Comparison of ENCODE assay signal across 17 cellular contexts in the genomic region with DNA sequence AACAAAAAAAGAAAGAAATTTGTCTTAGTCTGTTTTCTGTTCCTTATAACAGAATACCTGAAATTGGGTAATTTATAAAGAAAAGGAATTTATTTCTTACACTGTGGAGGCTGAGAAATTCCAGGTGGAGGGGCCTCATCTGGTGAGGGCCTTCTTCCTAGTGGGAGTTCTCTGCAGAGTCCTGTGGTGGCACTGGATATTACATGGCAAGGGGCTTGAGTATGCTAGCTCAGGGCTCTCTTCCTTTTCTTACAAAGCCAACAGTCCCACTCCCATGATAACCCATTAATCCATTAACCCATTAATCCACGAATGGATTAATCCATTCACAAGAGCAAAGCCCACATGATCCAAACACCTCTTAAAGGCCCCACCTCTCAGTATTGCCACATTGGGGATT. TPM values are rescaled to one million over a fixed set of nuclear protein-coding genes. Genes with fewer than 3 reads are reported as not detected.
DNase-seq lines count a peak whose midpoint lies in the region; ATAC-seq and TF ChIP-seq lines count a peak whose summit lies in the region.
"Had no signal": no experiment of that assay in that cellular context is flagged by ENCODE, and none has a peak within 500 bp of the region (broad histone marks: within the 10 kb centered on the region; RNA-seq: fewer than 3 reads in every experiment).

No MANE protein-coding gene starts in this region.

- H3K27me3 Mint-ChIP-seq in activated naive CD4-positive, alpha-beta T cell treated with anti-CD3 and anti-CD28 coated beads for 36 hours (ENCODE audit: low read depth), result no peaks in the 10 kb centered on the region
- no peaks in the 10 kb centered on the region for H3K27me3 Mint-ChIP-seq in activated naive CD8-positive, alpha-beta T cell treated with anti-CD3 and anti-CD28 coated beads, Interleukin-2, amount 10 ng/mL, durations not matched to agents 7 days and 5 days
- peaks cover 11% of the 10 kb centered on the region for H3K27me3 Mint-ChIP-seq in type B pancreatic cell
- peaks cover 13% of the 10 kb centered on the region for H3K27me3 Mint-ChIP-seq in stimulated activated memory B cell treated with anti-CD40 and anti-IgM and Interleukin-4, amounts not matched to agents 10 μg/mL and 1 μg/mL and 100 μg/mL, for 72 hours
- H3K27me3 Mint-ChIP-seq: central memory CD8-positive, alpha-beta T cell had no signal

- ATAC-seq in activated naive CD4-positive, alpha-beta T cell treated with anti-CD3 and anti-CD28 coated beads, Interleukin-2, amount 50 U/mL, for 72 hours, result no peak
- no peak for ATAC-seq in activated naive CD8-positive, alpha-beta T cell treated with anti-CD3 and anti-CD28 coated beads, Interleukin-2, amount 10 ng/mL, durations not matched to agents 7 days and 5 days (ENCODE audit: low read depth)
- no peak for ATAC-seq in stimulated activated memory B cell treated with anti-CD40 and anti-IgM and Interleukin-4, amounts not matched to agents 10 μg/mL and 1 μg/mL and 100 μg/mL, for 72 hours
- ATAC-seq: left lung, sciatic nerve had no signal

- H3K27ac Mint-ChIP-seq in activated naive CD4-positive, alpha-beta T cell treated with anti-CD3 and anti-CD28 coated beads for 36 hours, result peak overlapping the region; percentile 98
- peak overlapping the region in 1 of 2 donors; percentile 25 for H3K27ac Mint-ChIP-seq in activated naive CD4-positive, alpha-beta T cell treated with anti-CD3 and anti-CD28 coated beads, Interleukin-2, amount 50 U/mL, for 72 hours
- H3K27ac Mint-ChIP-seq in activated naive CD8-positive, alpha-beta T cell treated with anti-CD3 and anti-CD28 coated beads, Interleukin-2, amount 10 ng/mL, durations not matched to agents 7 days and 5 days, result peak overlapping the region; percentile 76
- H3K27ac Mint-ChIP-seq in type B pancreatic cell, result no peak overlapping the region
- no peak overlapping the region for H3K27ac Mint-ChIP-seq in stimulated activated memory B cell treated with anti-CD40 and anti-IgM and Interleukin-4, amounts not matched to agents 10 μg/mL and 1 μg/mL and 100 μg/mL, for 72 hours

- no peak for TF ChIP-seq CTCF in type B pancreatic cell (conservative IDR thresholded peaks at IDR 0.05)

- POLR2A ChIA-PET in activated naive CD8-positive, alpha-beta T cell treated with anti-CD3 and anti-CD28 coated beads, Interleukin-2, amount 10 ng/mL, durations not matched to agents 7 days and 5 days (lab: Charles Lee), result interaction anchor here (0.6 to 7.9 kb wide), 4 partner anchors 10 to 39 kb away, joined by 4 to 133 read pairs (median 7); no protein-coding TSS in a partner anchor

- CTCF ChIA-PET in activated naive CD4-positive, alpha-beta T cell treated with anti-CD3 and anti-CD28 coated beads for 36 hours (lab: Charles Lee), result no interaction called here

- H3K9me3 Mint-ChIP-seq in activated naive CD4-positive, alpha-beta T cell treated with anti-CD3 and anti-CD28 coated beads for 36 hours, result no peaks in the 10 kb centered on the region
- H3K9me3 Mint-ChIP-seq in activated naive CD4-positive, alpha-beta T cell treated with anti-CD3 and anti-CD28 coated beads, Interleukin-2, amount 50 U/mL, for 72 hours, result no peaks in the 10 kb centered on the region
- H3K9me3 Mint-ChIP-seq in activated naive CD8-positive, alpha-beta T cell treated with anti-CD3 and anti-CD28 coated beads, Interleukin-2, amount 10 ng/mL, durations not matched to agents 7 days and 5 days, result no peaks in the 10 kb centered on the region
- H3K9me3 Mint-ChIP-seq in type B pancreatic cell, result no peaks in the 10 kb centered on the region
- H3K9me3 Mint-ChIP-seq in stimulated activated memory B cell treated with anti-CD40 and anti-IgM and Interleukin-4, amounts not matched to agents 10 μg/mL and 1 μg/mL and 100 μg/mL, for 72 hours, result no peaks in the 10 kb centered on the region
- H3K9me3 Mint-ChIP-seq: central memory CD8-positive, alpha-beta T cell; IgD-negative memory B cell had no signal

- H3K4me1 Mint-ChIP-seq in activated naive CD4-positive, alpha-beta T cell treated with anti-CD3 and anti-CD28 coated beads for 36 hours (ENCODE audit: low read depth), result peaks cover 76% of the 10 kb centered on the region
- H3K4me1 Mint-ChIP-seq in activated naive CD8-positive, alpha-beta T cell treated with anti-CD3 and anti-CD28 coated beads, Interleukin-2, amount 10 ng/mL, durations not matched to agents 7 days and 5 days, result peaks cover 69% of the 10 kb centered on the region
- H3K4me1 Mint-ChIP-seq in type B pancreatic cell (ENCODE audit: unreplicated experiment), result peaks cover 5% of the 10 kb centered on the region
- H3K4me1 Mint-ChIP-seq in stimulated activated memory B cell treated with anti-CD40 and anti-IgM and Interleukin-4, amounts not matched to agents 10 μg/mL and 1 μg/mL and 100 μg/mL, for 72 hours, result peaks cover 29% of the 10 kb centered on the region

- H3K36me3 Mint-ChIP-seq in activated naive CD4-positive, alpha-beta T cell treated with anti-CD3 and anti-CD28 coated beads for 36 hours (ENCODE audit: low read depth), result peaks cover 80% of the 10 kb centered on the region
- H3K36me3 Mint-ChIP-seq in activated naive CD4-positive, alpha-beta T cell treated with anti-CD3 and anti-CD28 coated beads, Interleukin-2, amount 50 U/mL, for 72 hours, result peaks cover 44 to 84% of the 10 kb centered on the region in 2 donors
- H3K36me3 Mint-ChIP-seq in activated naive CD8-positive, alpha-beta T cell treated with anti-CD3 and anti-CD28 coated beads, Interleukin-2, amount 10 ng/mL, durations not matched to agents 7 days and 5 days, result peaks cover 57% of the 10 kb centered on the region
- no peaks in the 10 kb centered on the region for H3K36me3 Mint-ChIP-seq in type B pancreatic cell
- H3K36me3 Mint-ChIP-seq in stimulated activated memory B cell treated with anti-CD40 and anti-IgM and Interleukin-4, amounts not matched to agents 10 μg/mL and 1 μg/mL and 100 μg/mL, for 72 hours, result no peaks in the 10 kb centered on the region
- H3K36me3 Mint-ChIP-seq: IgD-negative memory B cell had no signal

- DNase-seq in activated naive CD4-positive, alpha-beta T cell treated with anti-CD3 and anti-CD28 coated beads for 36 hours, result no peak
- no peak for DNase-seq in activated naive CD4-positive, alpha-beta T cell treated with anti-CD3 and anti-CD28 coated beads, Interleukin-2, amount 50 U/mL, for 72 hours (ENCODE audit: low spot score in 2 of 2)
- DNase-seq in NCI-H69 (lab: John Stamatoyannopoulos, UW) (peak; percentile 27), type B pancreatic cell (ENCODE audit: extremely low spot score, unreplicated experiment) (no peak), LoVo (ENCODE audit: low spot score) (no peak)
- DNase-seq in activated naive CD8-positive, alpha-beta T cell treated with anti-CD3 and anti-CD28 coated beads, Interleukin-2, amount 10 ng/mL, durations not matched to agents 7 days and 5 days, result no peak
- DNase-seq: aorta, Calu3, esophagus squamous epithelium, left lung, NCI-H187 treated with DMSO at 0.1 percent for 48 hours, NCI-H446, OCI-M1 had no signal

- peak overlapping the region; percentile 68 for H3K4me3 Mint-ChIP-seq in activated naive CD4-positive, alpha-beta T cell treated with anti-CD3 and anti-CD28 coated beads for 36 hours
- peak overlapping the region; percentile 81 for H3K4me3 Mint-ChIP-seq in activated naive CD8-positive, alpha-beta T cell treated with anti-CD3 and anti-CD28 coated beads, Interleukin-2, amount 10 ng/mL, durations not matched to agents 7 days and 5 days
- peak overlapping the region; percentile 43 for H3K4me3 Mint-ChIP-seq in type B pancreatic cell
- H3K4me3 Mint-ChIP-seq in stimulated activated memory B cell treated with anti-CD40 and anti-IgM and Interleukin-4, amounts not matched to agents 10 μg/mL and 1 μg/mL and 100 μg/mL, for 72 hours, result no peak overlapping the region
- H3K4me3 Mint-ChIP-seq: central memory CD8-positive, alpha-beta T cell had no signal

- intact Hi-C loops in activated naive CD4-positive, alpha-beta T cell treated with anti-CD3 and anti-CD28 coated beads for 36 hours (cut with micrococcal nuclease), result loop anchor here (5.0 kb wide), 2 partner anchors 219 to 1541 kb away; no protein-coding TSS in a partner anchor

RNA-seq across cellular contexts. Expression of gene SATB1, which starts 2.9 kb away (rescaled TPM):
- total RNA-seq in activated naive CD4-positive, alpha-beta T cell treated with anti-CD3 and anti-CD28 coated beads for 36 hours, result 100 to 1,000 TPM; 303 to 305 TPM
- total RNA-seq in activated naive CD4-positive, alpha-beta T cell treated with anti-CD3 and anti-CD28 coated beads, Interleukin-2, amount 50 U/mL, for 72 hours, result 100 to 1,000 TPM; 279 to 444 TPM
- 100 to 1,000 TPM; 281 to 288 TPM for total RNA-seq in activated naive CD8-positive, alpha-beta T cell treated with anti-CD3 and anti-CD28 coated beads, Interleukin-2, amount 10 ng/mL, durations not matched to agents 7 days and 5 days
- 37.1 and 39.9 TPM in 2 replicates for total RNA-seq in type B pancreatic cell (ENCODE audit: low replicate concordance)

Comparison
In these comparisons a context has a peak if more than half of its experiments do, and no peak if none do; other contexts are left out.
1. H3K27ac Mint-ChIP-seq: peak in activated naive CD4-positive, alpha-beta T cell treated with anti-CD3 and anti-CD28 coated beads for 36 hours (single experiment) and activated naive CD8-positive, alpha-beta T cell treated with anti-CD3 and anti-CD28 coated beads, Interleukin-2, amount 10 ng/mL, durations not matched to agents 7 days and 5 days (single experiment); none in type B pancreatic cell (single experiment) and stimulated activated memory B cell treated with anti-CD40 and anti-IgM and Interleukin-4, amounts not matched to agents 10 μg/mL and 1 μg/mL and 100 μg/mL, for 72 hours (single experiment).